ENCODE assay signal across 16 cellular contexts in genomic region chr16:49050607-49051006, GRCh38.
DNase-seq lines count a peak whose midpoint lies in the region; ATAC-seq and TF ChIP-seq lines count a peak whose summit lies in the region.
"Had no signal": no experiment of that assay in that cellular context is flagged by ENCODE, and none has a peak within 500 bp of the region (broad histone marks: within the 10 kb centered on the region; RNA-seq: fewer than 3 reads in every experiment).

No MANE protein-coding gene starts in this region.

- DNase-seq in BE2C (peak; percentile 23), NCI-H226 (peak; percentile 61), fibroblast of pulmonary artery (ENCODE audit: low read depth) (peak; percentile 59), neural progenitor cell (ENCODE audit: low spot score) (no peak), NK-92 (lab: John Stamatoyannopoulos, UW; ENCODE audit: unreplicated experiment) (no peak), foreskin melanocyte (no peak), psoas muscle (no peak)
- DNase-seq: AML-193; CD4-positive, CD25-positive, alpha-beta regulatory T cell; DMS79; GOT3; MM.1S; NCI-H187 treated with DMSO at 0.1 percent for 48 hours; NCI-H2171; NCI-H82; SIG-M5 had no signal

- no peak overlapping the region for H3K9ac ChIP-seq in neural progenitor cell

- H3K27me3 ChIP-seq in BE2C (no peaks in the 10 kb centered on the region), neural progenitor cell (no peaks in the 10 kb centered on the region), psoas muscle (ENCODE audit: insufficient read depth in 3 of 3, low read length in 2 of 3) (no peaks in the 10 kb centered on the region)

- H3K27me3 Mint-ChIP-seq in neural progenitor cell (ENCODE audit: insufficient read depth, low read depth): peaks cover 8% of the 10 kb centered on the region
- H3K27me3 Mint-ChIP-seq: CD4-positive, CD25-positive, alpha-beta regulatory T cell had no signal

- H3K79me2 ChIP-seq in neural progenitor cell (ENCODE audit: low read depth): no peaks in the 10 kb centered on the region

- H3K36me3 Mint-ChIP-seq in neural progenitor cell: no peaks in the 10 kb centered on the region
- H3K36me3 Mint-ChIP-seq: CD4-positive, CD25-positive, alpha-beta regulatory T cell had no signal

- H4K20me1 ChIP-seq in neural progenitor cell (ENCODE audit: low read depth): no peaks in the 10 kb centered on the region

- H3K4me1 ChIP-seq in BE2C (no peaks in the 10 kb centered on the region), neural progenitor cell (peaks cover 15% of the 10 kb centered on the region), psoas muscle (no peaks in the 10 kb centered on the region)

- no peaks in the 10 kb centered on the region for H3K36me3 ChIP-seq in BE2C
- H3K36me3 ChIP-seq in neural progenitor cell: no peaks in the 10 kb centered on the region
- no peaks in the 10 kb centered on the region for H3K36me3 ChIP-seq in psoas muscle (ENCODE audit: insufficient read depth in 1 of 2, low read depth in 1 of 2)

- no peak overlapping the region for H3K27ac ChIP-seq in neural progenitor cell
- no peak overlapping the region for H3K27ac ChIP-seq in psoas muscle

- H3K9me3 ChIP-seq in BE2C (no peaks in the 10 kb centered on the region), neural progenitor cell (ENCODE audit: low read depth) (no peaks in the 10 kb centered on the region), psoas muscle (no peaks in the 10 kb centered on the region)

- H3K9me3 Mint-ChIP-seq in neural progenitor cell: no peaks in the 10 kb centered on the region

- peaks cover 29% of the 10 kb centered on the region for H3K4me1 Mint-ChIP-seq in neural progenitor cell
- H3K4me1 Mint-ChIP-seq: CD4-positive, CD25-positive, alpha-beta regulatory T cell had no signal

- no peak overlapping the region for H3K4me2 ChIP-seq in neural progenitor cell

- WGBS in psoas muscle, 3 donors: 49 to 80% (median 52%) methylated on average over 4 of the region's 4 CpGs

- peaks cover 12% of the 10 kb centered on the region for H3F3A ChIP-seq in neural progenitor cell (ENCODE audit: low read depth)

- intact Hi-C loops in psoas muscle (cut with DNase I): no loop called here

- TF ChIP-seq CTCF in BE2C (IDR thresholded peaks at IDR 0.05; ENCODE audit: low read depth, low read length) (no peak), fibroblast of pulmonary artery (IDR thresholded peaks at IDR 0.05; ENCODE audit: low read length, missing control alignments) (no peak), neural progenitor cell (IDR thresholded peaks at IDR 0.05) (no peak), psoas muscle (IDR thresholded peaks at IDR 0.05) (no peak)

- ATAC-seq in psoas muscle: no peak

- peak overlapping the region; percentile 26 for H2AFZ ChIP-seq in neural progenitor cell (replicated peaks)

- H3K27ac Mint-ChIP-seq in neural progenitor cell: no peak overlapping the region
- H3K27ac Mint-ChIP-seq: CD4-positive, CD25-positive, alpha-beta regulatory T cell had no signal

- H3K4me3 ChIP-seq in BE2C (ENCODE audit: low read depth, low read length) (no peak overlapping the region), fibroblast of pulmonary artery (replicated peaks; ENCODE audit: low read depth, low read length) (no peak overlapping the region), neural progenitor cell (no peak overlapping the region), psoas muscle (no peak overlapping the region)

- H3K4me3 Mint-ChIP-seq in neural progenitor cell: no peak overlapping the region
- H3K4me3 Mint-ChIP-seq: CD4-positive, CD25-positive, alpha-beta regulatory T cell had no signal

Comparison
In these comparisons a context has a peak if more than half of its experiments do, and no peak if none do; other contexts are left out.
1. DNase-seq: peak in BE2C (single experiment), NCI-H226 (single experiment) and fibroblast of pulmonary artery (single experiment); none in neural progenitor cell (single experiment), NK-92 (single experiment), foreskin melanocyte (single experiment) and psoas muscle (0 of 2).